Comparison of ENCODE assay signal across 9 cellular contexts in the genomic region with DNA sequence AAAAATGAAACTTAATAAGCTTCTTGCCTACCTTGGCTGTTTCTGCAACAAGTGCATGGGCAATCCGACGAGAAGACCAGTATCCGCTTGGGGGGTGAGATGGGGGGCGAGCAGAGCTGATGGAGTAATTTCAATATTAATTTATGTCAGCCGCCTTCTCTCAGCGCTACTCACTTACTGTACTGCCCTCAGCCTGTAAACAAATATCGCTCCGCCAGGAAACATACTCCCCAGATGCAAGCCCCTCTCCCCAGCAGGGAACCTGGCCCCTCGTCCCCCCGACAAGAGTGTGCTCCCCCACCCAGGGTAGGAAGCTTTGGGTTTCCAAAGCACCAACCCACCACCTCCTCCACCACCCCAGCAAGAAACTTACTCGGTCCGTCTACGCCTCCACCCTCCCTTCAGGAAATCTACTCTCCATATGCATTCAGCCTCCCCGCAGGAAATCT. TPM values are rescaled to one million over a fixed set of nuclear protein-coding genes. Genes with fewer than 3 reads are reported as not detected.
DNase-seq lines count a peak whose midpoint lies in the region; ATAC-seq and TF ChIP-seq lines count a peak whose summit lies in the region.
"Had no signal": no experiment of that assay in that cellular context is flagged by ENCODE, and none has a peak within 500 bp of the region (broad histone marks: within the 10 kb centered on the region; RNA-seq: fewer than 3 reads in every experiment).

No MANE protein-coding gene starts in this region.

- peak overlapping the region; percentile 98 to 99 for H3K4me3 Mint-ChIP-seq in H9

- no peak overlapping the region for H4K91ac ChIP-seq in H9 (ENCODE audit: insufficient read length, low read depth, low read length)

- peaks cover 9 to 12% (median 10%) of the 10 kb centered on the region in 3 experiments for H3K36me3 Mint-ChIP-seq in H9 (ENCODE audit: insufficient read depth in 1 of 3, low read depth in 3 of 3)

- peaks cover 53 to 62% of the 10 kb centered on the region in 2 experiments for H3K4me1 Mint-ChIP-seq in H9

- no peak for TF ChIP-seq POLR2A in gastrocnemius medialis (IDR thresholded peaks at IDR 0.05)

- H3K14ac ChIP-seq in H9 (ENCODE audit: insufficient read depth, low read length), result no peak overlapping the region

- H4K20me1 ChIP-seq in H9 (ENCODE audit: control insufficient read depth, insufficient read depth, insufficient read length), result no peaks in the 10 kb centered on the region

- no peak overlapping the region for H3K23ac ChIP-seq in H9 (ENCODE audit: insufficient read length, low read depth, low read length)

- H2AFZ ChIP-seq in ACC112 (ENCODE audit: low read length, unreplicated experiment) (peak overlapping the region; percentile 86), H9 (ENCODE audit: low read length) (no peak overlapping the region)

- H2BK5ac ChIP-seq in H9 (ENCODE audit: insufficient read length, low read length), result no peak overlapping the region

- no peak for ATAC-seq in gastrocnemius medialis
- ATAC-seq in HG02678 (IDR thresholded peaks at IDR 0.05; ENCODE audit: unreplicated experiment), result no peak
- no peak for ATAC-seq in esophagus mucosa
- no peak for ATAC-seq in GM19455 (IDR thresholded peaks at IDR 0.05; ENCODE audit: unreplicated experiment)

- H2BK12ac ChIP-seq in H9 (ENCODE audit: insufficient read length, low read depth, low read length), result no peak overlapping the region

- H3K4me1 ChIP-seq in ACC112 (ENCODE audit: control insufficient read depth, insufficient read depth, low read length, unreplicated experiment) (peaks cover 4% of the 10 kb centered on the region), H9 (ENCODE audit: insufficient read depth, low read length) (peaks cover 3% of the 10 kb centered on the region), gastrocnemius medialis (peaks cover 0 to 13% of the 10 kb centered on the region in 2 donors)

- H3K4ac ChIP-seq in H9 (ENCODE audit: low read depth, low read length), result no peak overlapping the region

- H3K9me3 ChIP-seq in H9 (ENCODE audit: control insufficient read depth, low read depth, low read length) (no peaks in the 10 kb centered on the region), WERI-Rb-1 (ENCODE audit: severe bottlenecking) (no peaks in the 10 kb centered on the region), gastrocnemius medialis (no peaks in the 10 kb centered on the region)

- no peak overlapping the region for H4K5ac ChIP-seq in H9 (ENCODE audit: insufficient read length, low read depth, low read length)

- in situ Hi-C loops in gastrocnemius medialis (cut with MboI; ENCODE audit: low sequenced_read_pairs in 4 of 4), result no loop called here

- intact Hi-C loops in gastrocnemius medialis (cut with DNase I; ENCODE audit: low total_unique reads), result loop anchor here (5.0 kb wide), 1 partner anchor 189 kb away; no protein-coding TSS in a partner anchor

- peak overlapping the region; percentile 41 for H3K9ac ChIP-seq in H9 (ENCODE audit: extremely low read depth, insufficient read length, low read length)

- no peak overlapping the region for H2BK20ac ChIP-seq in H9 (ENCODE audit: low read depth, low read length, poor library complexity, severe bottlenecking)

- H3K9me3 Mint-ChIP-seq in H9, result no peaks in the 10 kb centered on the region

- H3K4me2 ChIP-seq in H9 (ENCODE audit: insufficient read depth, insufficient read length, low read length), result peak overlapping the region; percentile 93

- H3K27me3 Mint-ChIP-seq in H9 (ENCODE audit: low read depth), result peaks cover 4% of the 10 kb centered on the region

- no peak overlapping the region for H3K18ac ChIP-seq in H9 (ENCODE audit: insufficient read length, low read depth, low read length)

- H3K27ac ChIP-seq in ACC112 (ENCODE audit: low read depth, low read length), result no peak overlapping the region
- peak overlapping the region; percentile 63 for H3K27ac ChIP-seq in H9 (ENCODE audit: insufficient read length, low read depth, low read length)
- peak overlapping the region; percentile 73 for H3K27ac ChIP-seq in WERI-Rb-1
- peak overlapping the region; percentile 36 to 77 (median 62) for H3K27ac ChIP-seq in gastrocnemius medialis

- no peak overlapping the region for H2AK5ac ChIP-seq in H9 (ENCODE audit: insufficient read length, low read length)

- peaks cover 48% of the 10 kb centered on the region for H3K79me2 ChIP-seq in ACC112 (ENCODE audit: control insufficient read depth, insufficient read depth, low read length, unreplicated experiment)
- H3K79me2 ChIP-seq in H9 (ENCODE audit: insufficient read depth, low read length), result peaks cover 24% of the 10 kb centered on the region

- no peak overlapping the region for H2BK15ac ChIP-seq in H9 (ENCODE audit: low read depth, low read length)

- no peak overlapping the region for H3T11ph ChIP-seq in H9 (ENCODE audit: low read length)

- no peaks in the 10 kb centered on the region for H3K27me3 ChIP-seq in ACC112 (ENCODE audit: insufficient read depth, low read length)
- H3K27me3 ChIP-seq in H9 (ENCODE audit: insufficient read depth, low read length), result no peaks in the 10 kb centered on the region
- H3K27me3 ChIP-seq in WERI-Rb-1 (ENCODE audit: insufficient read depth, low read depth, severe bottlenecking), result no peaks in the 10 kb centered on the region
- H3K27me3 ChIP-seq in gastrocnemius medialis, result no peaks in the 10 kb centered on the region

- H2BK120ac ChIP-seq in H9 (ENCODE audit: low read depth, low read length, poor library complexity, severe bottlenecking), result no peak overlapping the region

- TF ChIP-seq CTCF in H9 (conservative IDR thresholded peaks at IDR 0.05), result no peak
- TF ChIP-seq CTCF in WERI-Rb-1 (IDR thresholded peaks at IDR 0.05; ENCODE audit: low read depth, low read length), result no peak
- TF ChIP-seq CTCF in fibroblast of mammary gland (conservative IDR thresholded peaks at IDR 0.05; ENCODE audit: control insufficient read depth, insufficient read depth, low read depth, low read length), result no peak
- no peak for TF ChIP-seq CTCF in gastrocnemius medialis (IDR thresholded peaks at IDR 0.05 in 4 of 5, conservative IDR thresholded peaks at IDR 0.05 in 1 of 5)

- H4K8ac ChIP-seq in H9 (replicated peaks; ENCODE audit: insufficient read length, low read depth, low read length), result no peak overlapping the region

- H3K79me1 ChIP-seq in H9 (ENCODE audit: insufficient read depth, low read depth, low read length, poor library complexity, severe bottlenecking), result no peaks in the 10 kb centered on the region

- peaks cover 5% of the 10 kb centered on the region; the same call in 1 of the 2 replicates for H3K36me3 ChIP-seq in ACC112 (ENCODE audit: insufficient read depth, low read length)
- H3K36me3 ChIP-seq in WERI-Rb-1, result peaks cover 3% of the 10 kb centered on the region
- H3K36me3 ChIP-seq in gastrocnemius medialis, result no peaks in the 10 kb centered on the region

- WGBS in H9 (ENCODE audit: extremely low coverage, insufficient read length, low lambda C conversion rate), result no CpG with 5 or more reads among the region's 14 CpGs

- no peak overlapping the region for H3K56ac ChIP-seq in H9 (ENCODE audit: insufficient read length, low read depth, low read length)

- peak overlapping the region; percentile 97 for H3K4me3 ChIP-seq in ACC112 (ENCODE audit: low read depth, low read length)
- peak overlapping the region; percentile 97 for H3K4me3 ChIP-seq in WERI-Rb-1 (ENCODE audit: low read depth, low read length)
- H3K4me3 ChIP-seq in fibroblast of mammary gland (ENCODE audit: control insufficient read depth, low read depth, low read length), result peak overlapping the region; percentile 87
- peak overlapping the region; percentile 60 to 92 (median 71) for H3K4me3 ChIP-seq in gastrocnemius medialis

- H3K27ac Mint-ChIP-seq in H9, result peak overlapping the region; percentile 98 to 100 (median 99)

- DNase-seq in H9 (no peak), WERI-Rb-1 (no peak), fibroblast of mammary gland (ENCODE audit: low read depth) (no peak), gastrocnemius medialis (no peak)

- peaks cover 40% of the 10 kb centered on the region for H3K23me2 ChIP-seq in H9 (ENCODE audit: insufficient read length, low read depth, low read length, poor library complexity, severe bottlenecking)

RNA-seq across cellular contexts. Expression of a gene that starts 0.6 kb away (rescaled TPM):
- total RNA-seq in H9 (2021), result 18.0 and 19.7 TPM in 2 replicates
- under 1 TPM; 0.47 to 0.87 (median 0.50) TPM for total RNA-seq in gastrocnemius medialis
- 7.3 TPM for total RNA-seq in esophagus mucosa
- total RNA-seq: lung microvascular endothelial cell had no signal
